Comparison of ENCODE assay signal across 24 cellular contexts in genomic region chr11:14634813-14635212, GRCh38. TPM values are rescaled to one million over a fixed set of nuclear protein-coding genes. Genes with fewer than 3 reads are reported as not detected.
DNase-seq lines count a peak whose midpoint lies in the region; ATAC-seq and TF ChIP-seq lines count a peak whose summit lies in the region.
"Had no signal": no experiment of that assay in that cellular context is flagged by ENCODE, and none has a peak within 500 bp of the region (broad histone marks: within the 10 kb centered on the region; RNA-seq: fewer than 3 reads in every experiment).

No MANE protein-coding gene starts in this region.

- no peak for TF ChIP-seq CTCF in neural progenitor cell (IDR thresholded peaks at IDR 0.05)
- TF ChIP-seq CTCF in H9 (conservative IDR thresholded peaks at IDR 0.05), result no peak

- H4K8ac ChIP-seq in H9 (replicated peaks; ENCODE audit: insufficient read length, low read depth, low read length), result no peak overlapping the region

- peaks cover 48% of the 10 kb centered on the region for H3K4me1 Mint-ChIP-seq in activated CD4-positive, alpha-beta T cell treated with anti-CD3 and anti-CD28 coated beads for 36 hours
- peaks cover 54% of the 10 kb centered on the region for H3K4me1 Mint-ChIP-seq in activated naive CD8-positive, alpha-beta T cell treated with anti-CD3 and anti-CD28 coated beads, Interleukin-2, amount 50 U/mL, for 24 hours
- H3K4me1 Mint-ChIP-seq in neural progenitor cell (peaks cover 5% of the 10 kb centered on the region), H9 (peaks cover 8% of the 10 kb centered on the region in 2 experiments)

- WGBS in H9 (ENCODE audit: extremely low coverage, insufficient read length, low lambda C conversion rate), result no CpG with 5 or more reads among the region's 1 CpG

- H3K4me2 ChIP-seq in neural progenitor cell (no peak overlapping the region), H9 (ENCODE audit: insufficient read depth, insufficient read length, low read length) (no peak overlapping the region)
- H3K4me2 ChIP-seq: A549 had no signal

- H2BK20ac ChIP-seq in H9 (ENCODE audit: low read depth, low read length, poor library complexity, severe bottlenecking), result no peak overlapping the region

- H3F3A ChIP-seq in neural progenitor cell (ENCODE audit: low read depth), result peaks cover 4% of the 10 kb centered on the region

- no peaks in the 10 kb centered on the region for H3K36me3 ChIP-seq in neural progenitor cell
- H3K36me3 ChIP-seq: WERI-Rb-1 had no signal

- no peaks in the 10 kb centered on the region for H3K23me2 ChIP-seq in H9 (ENCODE audit: insufficient read length, low read depth, low read length, poor library complexity, severe bottlenecking)

- H2AFZ ChIP-seq in neural progenitor cell (replicated peaks) (no peak overlapping the region), H9 (ENCODE audit: low read length) (no peak overlapping the region)

- no peak overlapping the region for H3K23ac ChIP-seq in H9 (ENCODE audit: insufficient read length, low read depth, low read length)

- no peak overlapping the region for H3K4me3 Mint-ChIP-seq in activated CD4-positive, alpha-beta T cell treated with anti-CD3 and anti-CD28 coated beads for 36 hours
- H3K4me3 Mint-ChIP-seq in activated naive CD8-positive, alpha-beta T cell treated with anti-CD3 and anti-CD28 coated beads, Interleukin-2, amount 50 U/mL, for 24 hours, result peak overlapping the region; percentile 7
- H3K4me3 Mint-ChIP-seq in neural progenitor cell, result no peak overlapping the region
- no peak overlapping the region for H3K4me3 Mint-ChIP-seq in H9
- H3K4me3 Mint-ChIP-seq: memory B cell, nephron progenitor cell had no signal

- no peak overlapping the region for H3K4me3 ChIP-seq in neural progenitor cell
- H3K4me3 ChIP-seq: A549; BLaER1 treated with 17β-estradiol and CSF1 and Interleukin-3, amounts not matched to agents 10 nM and 100 nM; body of pancreas; psoas muscle had no signal

- POLR2A ChIA-PET in activated CD4-positive, alpha-beta T cell treated with anti-CD3 and anti-CD28 coated beads for 36 hours (lab: Charles Lee), result no interaction called here

- H3K4ac ChIP-seq in H9 (ENCODE audit: low read depth, low read length), result no peak overlapping the region

- no peak for DNase-seq in activated CD4-positive, alpha-beta T cell treated with anti-CD3 and anti-CD28 coated beads for 36 hours
- DNase-seq in activated CD4-positive, alpha-beta T cell treated with anti-CD3 and anti-CD28 coated beads, Interleukin-2, amount 50 U/mL, for 1 hour, result no peak
- DNase-seq in DMS153 (lab: John Stamatoyannopoulos, UW), result peak; percentile 37
- DNase-seq in activated naive CD8-positive, alpha-beta T cell treated with anti-CD3 and anti-CD28 coated beads, Interleukin-2, amount 50 U/mL, for 24 hours, result no peak
- no peak for DNase-seq in neural progenitor cell (ENCODE audit: low spot score)
- no peak for DNase-seq in H9
- DNase-seq in cerebellum (ENCODE audit: low spot score), result no peak
- DNase-seq: activated naive CD4-positive, alpha-beta T cell; body of pancreas; foreskin keratinocyte; NCI-H1092; NCI-H2081; NCI-H524 treated with DMSO at 0.1 percent for 48 hours; nephron progenitor cell; psoas muscle; SHP77 treated with DMSO at 0.1 percent for 48 hours; small intestine; stimulated activated CD4-positive, alpha-beta T cell treated with anti-CD3 and anti-CD28 coated beads, Interleukin-4, amount 100 ng/mL, for 1 hour; WERI-Rb-1 had no signal

- no peak overlapping the region for H3K18ac ChIP-seq in H9 (ENCODE audit: insufficient read length, low read depth, low read length)

- no peak overlapping the region for H3T11ph ChIP-seq in H9 (ENCODE audit: low read length)

- no peak overlapping the region for H3K56ac ChIP-seq in H9 (ENCODE audit: insufficient read length, low read depth, low read length)

- no peak overlapping the region for H2AK5ac ChIP-seq in H9 (ENCODE audit: insufficient read length, low read length)

- H3K79me2 ChIP-seq in neural progenitor cell (ENCODE audit: low read depth), result no peaks in the 10 kb centered on the region
- no peaks in the 10 kb centered on the region for H3K79me2 ChIP-seq in H9 (ENCODE audit: insufficient read depth, low read length)

- H4K5ac ChIP-seq in H9 (ENCODE audit: insufficient read length, low read depth, low read length), result no peak overlapping the region

- H3K27me3 ChIP-seq in neural progenitor cell (peaks cover 23% of the 10 kb centered on the region), H9 (ENCODE audit: insufficient read depth, low read length) (no peaks in the 10 kb centered on the region)
- H3K27me3 ChIP-seq: BLaER1 treated with 17β-estradiol and CSF1 and Interleukin-3, amounts not matched to agents 10 nM and 100 nM; body of pancreas had no signal

- H3K9me3 ChIP-seq in neural progenitor cell (ENCODE audit: low read depth), result no peaks in the 10 kb centered on the region
- H3K9me3 ChIP-seq in H9 (ENCODE audit: control insufficient read depth, low read depth, low read length), result no peaks in the 10 kb centered on the region
- H3K9me3 ChIP-seq: A549, body of pancreas, psoas muscle had no signal

- no peak overlapping the region for H4K91ac ChIP-seq in H9 (ENCODE audit: insufficient read length, low read depth, low read length)

- H3K27ac ChIP-seq in neural progenitor cell (no peak overlapping the region), H9 (ENCODE audit: insufficient read length, low read depth, low read length) (no peak overlapping the region)
- H3K27ac ChIP-seq: A549, body of pancreas, epithelial cell of prostate, foreskin keratinocyte, psoas muscle, WERI-Rb-1 had no signal

- H4K20me1 ChIP-seq in neural progenitor cell (ENCODE audit: low read depth), result no peaks in the 10 kb centered on the region
- H4K20me1 ChIP-seq in H9 (ENCODE audit: control insufficient read depth, insufficient read depth, insufficient read length), result no peaks in the 10 kb centered on the region

- no peak for ATAC-seq in activated CD4-positive, alpha-beta T cell treated with anti-CD3 and anti-CD28 coated beads for 36 hours
- ATAC-seq in activated naive CD8-positive, alpha-beta T cell treated with anti-CD3 and anti-CD28 coated beads, Interleukin-2, amount 50 U/mL, for 24 hours, result no peak
- ATAC-seq in HG02759 (IDR thresholded peaks at IDR 0.05; ENCODE audit: unreplicated experiment), result no peak
- ATAC-seq: A549, body of pancreas, foreskin keratinocyte, psoas muscle had no signal

- H3K9ac ChIP-seq in neural progenitor cell (no peak overlapping the region), H9 (ENCODE audit: extremely low read depth, insufficient read length, low read length) (no peak overlapping the region)
- H3K9ac ChIP-seq: BLaER1 treated with 17β-estradiol and CSF1 and Interleukin-3, amounts not matched to agents 10 nM and 100 nM had no signal

- intact Hi-C loops in activated CD4-positive, alpha-beta T cell treated with anti-CD3 and anti-CD28 coated beads for 36 hours (cut with DNase I, micrococcal nuclease), result no loop called here

- H3K4me1 ChIP-seq in neural progenitor cell (peaks cover 2% of the 10 kb centered on the region), H9 (ENCODE audit: insufficient read depth, low read length) (no peaks in the 10 kb centered on the region)
- H3K4me1 ChIP-seq: A549, body of pancreas, foreskin keratinocyte, psoas muscle had no signal

- CTCF ChIA-PET in activated CD4-positive, alpha-beta T cell treated with anti-CD3 and anti-CD28 coated beads for 36 hours (lab: Charles Lee), result interaction anchor here (0.8 to 0.9 kb wide), 2 partner anchors 94 to 274 kb away, joined by 3 read pairs; no protein-coding TSS in a partner anchor

- no peak overlapping the region for H2BK120ac ChIP-seq in H9 (ENCODE audit: low read depth, low read length, poor library complexity, severe bottlenecking)

- H2BK12ac ChIP-seq in H9 (ENCODE audit: insufficient read length, low read depth, low read length), result no peak overlapping the region

- no peaks in the 10 kb centered on the region for H3K27me3 Mint-ChIP-seq in activated CD4-positive, alpha-beta T cell treated with anti-CD3 and anti-CD28 coated beads for 36 hours
- peaks cover 1% of the 10 kb centered on the region for H3K27me3 Mint-ChIP-seq in activated naive CD8-positive, alpha-beta T cell treated with anti-CD3 and anti-CD28 coated beads, Interleukin-2, amount 50 U/mL, for 24 hours
- H3K27me3 Mint-ChIP-seq in neural progenitor cell (ENCODE audit: insufficient read depth, low read depth) (no peaks in the 10 kb centered on the region), H9 (ENCODE audit: low read depth) (peaks cover 22% of the 10 kb centered on the region)
- H3K27me3 Mint-ChIP-seq: memory B cell had no signal

- H3K36me3 Mint-ChIP-seq in activated CD4-positive, alpha-beta T cell treated with anti-CD3 and anti-CD28 coated beads for 36 hours (ENCODE audit: low read depth), result peaks cover 46% of the 10 kb centered on the region
- peaks cover 54% of the 10 kb centered on the region for H3K36me3 Mint-ChIP-seq in activated naive CD8-positive, alpha-beta T cell treated with anti-CD3 and anti-CD28 coated beads, Interleukin-2, amount 50 U/mL, for 24 hours (ENCODE audit: low read depth)
- H3K36me3 Mint-ChIP-seq in neural progenitor cell, result peaks cover 6% of the 10 kb centered on the region
- H3K36me3 Mint-ChIP-seq in H9 (ENCODE audit: insufficient read depth in 1 of 3, low read depth in 3 of 3), result peaks cover 2 to 10% (median 8%) of the 10 kb centered on the region in 3 experiments; a peak in 6 of 7 replicates
- H3K36me3 Mint-ChIP-seq: memory B cell had no signal

- H3K14ac ChIP-seq in H9 (ENCODE audit: insufficient read depth, low read length), result no peak overlapping the region

- H3K79me1 ChIP-seq in H9 (ENCODE audit: insufficient read depth, low read depth, low read length, poor library complexity, severe bottlenecking), result no peaks in the 10 kb centered on the region

- H3K9me3 Mint-ChIP-seq in activated CD4-positive, alpha-beta T cell treated with anti-CD3 and anti-CD28 coated beads for 36 hours (ENCODE audit: low read depth), result peaks cover 18% of the 10 kb centered on the region
- H3K9me3 Mint-ChIP-seq in activated naive CD8-positive, alpha-beta T cell treated with anti-CD3 and anti-CD28 coated beads, Interleukin-2, amount 50 U/mL, for 24 hours, result peaks cover 29% of the 10 kb centered on the region
- H3K9me3 Mint-ChIP-seq in neural progenitor cell (peaks cover 2% of the 10 kb centered on the region), H9 (peaks cover 3 to 6% of the 10 kb centered on the region in 2 experiments; a peak in 2 of 5 replicates)
- H3K9me3 Mint-ChIP-seq: memory B cell had no signal

- no peak overlapping the region for H2BK5ac ChIP-seq in H9 (ENCODE audit: insufficient read length, low read length)

- no peak overlapping the region for H2BK15ac ChIP-seq in H9 (ENCODE audit: low read depth, low read length)

- H3K27ac Mint-ChIP-seq in activated CD4-positive, alpha-beta T cell treated with anti-CD3 and anti-CD28 coated beads for 36 hours, result peak overlapping the region; percentile 24
- peak overlapping the region; percentile 77 for H3K27ac Mint-ChIP-seq in activated naive CD8-positive, alpha-beta T cell treated with anti-CD3 and anti-CD28 coated beads, Interleukin-2, amount 50 U/mL, for 24 hours
- H3K27ac Mint-ChIP-seq in neural progenitor cell (peak overlapping the region; percentile 46), H9 (no peak overlapping the region)
- H3K27ac Mint-ChIP-seq: memory B cell had no signal

RNA-seq across cellular contexts. Expression of gene PDE3B, which starts 8.8 kb away (rescaled TPM):
- 10 to 100 TPM; 24.7 to 25.8 TPM for total RNA-seq in activated CD4-positive, alpha-beta T cell treated with anti-CD3 and anti-CD28 coated beads for 36 hours
- total RNA-seq in neural progenitor cell (ENCODE audit: low replicate concordance), result 14.3 and 15.9 TPM in 2 replicates
- total RNA-seq in H9 (2021), result 6.6 and 7.2 TPM in 2 replicates
- total RNA-seq in cerebellum, result 29.4 TPM

Comparison
In these comparisons a context has a peak if more than half of its experiments do, and no peak if none do; other contexts are left out.
1. H3K27ac Mint-ChIP-seq: peak in activated CD4-positive, alpha-beta T cell treated with anti-CD3 and anti-CD28 coated beads for 36 hours (single experiment), activated naive CD8-positive, alpha-beta T cell treated with anti-CD3 and anti-CD28 coated beads, Interleukin-2, amount 50 U/mL, for 24 hours (single experiment) and neural progenitor cell (single experiment); none in H9 (0 of 3).